In the genomic region with DNA sequence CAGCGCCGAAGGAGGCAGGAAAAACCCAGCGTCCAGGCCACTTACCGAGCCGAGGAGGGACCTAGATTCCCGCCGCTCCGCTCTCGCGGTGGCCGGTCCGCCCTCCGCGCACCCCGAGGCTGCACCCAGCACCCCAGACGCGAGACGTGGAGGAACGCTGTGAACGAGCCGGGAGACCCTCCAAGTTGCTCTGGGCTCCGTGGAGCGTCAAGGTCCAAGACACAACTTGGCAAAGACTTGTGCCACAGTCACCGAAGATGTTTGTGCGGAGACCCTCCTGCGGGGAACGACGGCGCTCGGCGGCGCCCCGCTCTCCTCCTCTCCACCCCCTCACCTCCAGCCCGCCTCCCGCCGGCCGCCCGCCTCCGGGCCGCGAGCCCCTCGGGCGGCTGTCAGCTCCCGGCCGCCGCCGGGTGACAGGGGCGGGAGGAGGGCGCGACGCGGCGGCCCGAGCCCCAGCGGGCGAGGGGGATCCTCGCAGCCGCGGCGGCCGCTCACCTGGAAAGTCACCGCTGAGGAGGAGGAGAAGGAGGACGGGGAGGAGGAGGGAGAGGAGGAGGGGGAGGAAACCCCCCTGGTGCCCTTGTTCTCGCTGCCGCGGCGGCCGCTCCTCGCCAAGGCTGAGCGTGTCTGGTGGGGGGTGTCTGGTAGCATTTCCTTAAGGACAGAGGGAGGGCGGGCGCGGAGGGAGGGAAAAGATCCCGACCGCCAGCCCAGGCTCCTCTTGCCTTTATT, we compare ENCODE assay signal across 8 cellular contexts. TPM values are rescaled to one million over a fixed set of nuclear protein-coding genes. Genes with fewer than 3 reads are reported as not detected.
A peak's percentile ranks its signal among the peaks of the same experiment; 100 is the strongest.
DNase-seq lines count a peak whose midpoint lies in the region; ATAC-seq and TF ChIP-seq lines count a peak whose summit lies in the region.

No MANE protein-coding gene starts in this region.

- H3K9me3 ChIP-seq in CD4-positive, alpha-beta T cell (ENCODE audit: control insufficient read depth, low read length) = no peaks in the 10 kb centered on the region
- no peaks in the 10 kb centered on the region for H3K9me3 ChIP-seq in effector memory CD4-positive, alpha-beta T cell (ENCODE audit: control insufficient read depth, low read length)

- CTCF ChIA-PET in CD4-positive, alpha-beta T cell (lab: Charles Lee) = interaction anchor here (0.6 to 1.9 kb wide), 6 partner anchors 10 to 125 kb away, joined by 3 to 5 read pairs (median 3); no protein-coding TSS in a partner anchor
- CTCF ChIA-PET in activated CD8-positive, alpha-beta T cell treated with anti-CD3 and anti-CD28 coated beads, Interleukin-2, amount 10 ng/mL, durations not matched to agents 7 days and 5 days (lab: Charles Lee) = interaction anchor here (1.0 to 1.9 kb wide), 5 partner anchors 10 to 252 kb away, joined by 3 to 6 read pairs (median 5); no protein-coding TSS in a partner anchor

- peak; percentile 43 to 72 (median 58) for DNase-seq in CD4-positive, alpha-beta T cell
- DNase-seq in NAMALWA (ENCODE audit: low spot score) (peak; percentile 76), mesenteric fat pad (ENCODE audit: low spot score) (peak; percentile 90), T1000 (lab: John Stamatoyannopoulos, UW) (no peak)
- DNase-seq in activated CD8-positive, alpha-beta T cell treated with anti-CD3 and anti-CD28 coated beads, Interleukin-2, amount 10 ng/mL, durations not matched to agents 7 days and 5 days = peak; percentile 65
- peak; percentile 63 to 67 (median 66) for DNase-seq in effector memory CD4-positive, alpha-beta T cell
- peak; percentile 44 to 55 for DNase-seq in stimulated activated CD8-positive, alpha-beta memory T cell treated with anti-CD3 and anti-CD28 coated beads, Interleukin-4, amount 100 ng/mL, for 1 hour (ENCODE audit: low read depth in 2 of 2, low spot score in 1 of 2)

- no peak for TF ChIP-seq CTCF in CD4-positive, alpha-beta T cell (IDR thresholded peaks at IDR 0.05)

- H3K4me3 Mint-ChIP-seq in CD4-positive, alpha-beta T cell = peak overlapping the region; percentile 96
- peak overlapping the region; percentile 100 for H3K4me3 Mint-ChIP-seq in activated CD8-positive, alpha-beta T cell treated with anti-CD3 and anti-CD28 coated beads, Interleukin-2, amount 10 ng/mL, durations not matched to agents 7 days and 5 days

- peak overlapping the region; percentile 100 for H3K27ac ChIP-seq in CD4-positive, alpha-beta T cell (ENCODE audit: low read depth, low read length)
- peak overlapping the region; percentile 100 for H3K27ac ChIP-seq in effector memory CD4-positive, alpha-beta T cell (ENCODE audit: insufficient read depth, low read length, poor library complexity, severe bottlenecking)

- no peaks in the 10 kb centered on the region for H3K9me3 Mint-ChIP-seq in CD4-positive, alpha-beta T cell
- H3K9me3 Mint-ChIP-seq in activated CD8-positive, alpha-beta T cell treated with anti-CD3 and anti-CD28 coated beads, Interleukin-2, amount 10 ng/mL, durations not matched to agents 7 days and 5 days (ENCODE audit: insufficient read depth) = no peaks in the 10 kb centered on the region

- H3K27me3 Mint-ChIP-seq in CD4-positive, alpha-beta T cell = peaks cover 5% of the 10 kb centered on the region
- peaks cover 3% of the 10 kb centered on the region for H3K27me3 Mint-ChIP-seq in activated CD8-positive, alpha-beta T cell treated with anti-CD3 and anti-CD28 coated beads, Interleukin-2, amount 10 ng/mL, durations not matched to agents 7 days and 5 days (ENCODE audit: low read depth)

- peaks cover 9% of the 10 kb centered on the region for H3K4me1 ChIP-seq in effector memory CD4-positive, alpha-beta T cell (ENCODE audit: control insufficient read depth, insufficient read depth, low read length, poor library complexity, severe bottlenecking)

- peak overlapping the region; percentile 89 for H3K4me3 ChIP-seq in effector memory CD4-positive, alpha-beta T cell (ENCODE audit: insufficient read depth, low read depth, low read length, poor library complexity, severe bottlenecking)

- no peaks in the 10 kb centered on the region for H3K27me3 ChIP-seq in CD4-positive, alpha-beta T cell (ENCODE audit: control insufficient read depth, insufficient read depth, low read length)
- H3K27me3 ChIP-seq in effector memory CD4-positive, alpha-beta T cell (replicated peaks; ENCODE audit: control insufficient read depth, insufficient read depth, low read length, poor library complexity, severe bottlenecking) = no peaks in the 10 kb centered on the region

- H3K27ac Mint-ChIP-seq in CD4-positive, alpha-beta T cell = peak overlapping the region; percentile 98
- peak overlapping the region; percentile 94 for H3K27ac Mint-ChIP-seq in activated CD8-positive, alpha-beta T cell treated with anti-CD3 and anti-CD28 coated beads, Interleukin-2, amount 10 ng/mL, durations not matched to agents 7 days and 5 days

- peaks cover 32% of the 10 kb centered on the region for H3K36me3 Mint-ChIP-seq in CD4-positive, alpha-beta T cell (ENCODE audit: low read depth)
- peaks cover 14% of the 10 kb centered on the region for H3K36me3 Mint-ChIP-seq in activated CD8-positive, alpha-beta T cell treated with anti-CD3 and anti-CD28 coated beads, Interleukin-2, amount 10 ng/mL, durations not matched to agents 7 days and 5 days (ENCODE audit: low read depth)

- no peaks in the 10 kb centered on the region for H3K36me3 ChIP-seq in effector memory CD4-positive, alpha-beta T cell (ENCODE audit: control insufficient read depth, insufficient read depth, low read length)

- peak; percentile 3 for ATAC-seq in CD4-positive, alpha-beta T cell (ENCODE audit: poor library complexity)
- ATAC-seq in GM21423 (IDR thresholded peaks at IDR 0.05; ENCODE audit: unreplicated experiment) = peak; percentile 7
- ATAC-seq in activated CD8-positive, alpha-beta T cell treated with anti-CD3 and anti-CD28 coated beads, Interleukin-2, amount 10 ng/mL, durations not matched to agents 7 days and 5 days = peak; percentile 8

- H3K4me1 Mint-ChIP-seq in CD4-positive, alpha-beta T cell (ENCODE audit: low read depth) = peaks cover 50% of the 10 kb centered on the region
- H3K4me1 Mint-ChIP-seq in activated CD8-positive, alpha-beta T cell treated with anti-CD3 and anti-CD28 coated beads, Interleukin-2, amount 10 ng/mL, durations not matched to agents 7 days and 5 days (ENCODE audit: low read depth) = peaks cover 46% of the 10 kb centered on the region

- intact Hi-C loops in CD4-positive, alpha-beta T cell (cut with DNase I, micrococcal nuclease) = loop anchor here (2.0 to 5.0 kb wide), 6 partner anchors 17 to 548 kb away; a partner anchor contains a TSS

- POLR2A ChIA-PET in CD4-positive, alpha-beta T cell (lab: Charles Lee) = interaction anchor here (0.6 to 11.2 kb wide), 20 partner anchors 11 to 375 kb away, joined by 3 to 382 read pairs (median 7); a partner anchor contains a TSS
- POLR2A ChIA-PET in activated CD8-positive, alpha-beta T cell treated with anti-CD3 and anti-CD28 coated beads, Interleukin-2, amount 10 ng/mL, durations not matched to agents 7 days and 5 days (lab: Charles Lee) = interaction anchor here (0.6 to 2.8 kb wide), 29 partner anchors 10 to 501 kb away, joined by 3 to 64 read pairs (median 4); no protein-coding TSS in a partner anchor

RNA-seq across cellular contexts. Expression of a gene that starts 0.6 kb away (rescaled TPM):
- total RNA-seq in CD4-positive, alpha-beta T cell = 10 to 100 TPM; 48.4 to 48.6 TPM
- 10 to 100 TPM; 22.8 to 23.1 TPM for total RNA-seq in activated CD8-positive, alpha-beta T cell treated with anti-CD3 and anti-CD28 coated beads, Interleukin-2, amount 10 ng/mL, durations not matched to agents 7 days and 5 days
- 13.2 TPM for total RNA-seq in mesenteric fat pad
